ENCODE assay signal across 22 cellular contexts in the genomic region with DNA sequence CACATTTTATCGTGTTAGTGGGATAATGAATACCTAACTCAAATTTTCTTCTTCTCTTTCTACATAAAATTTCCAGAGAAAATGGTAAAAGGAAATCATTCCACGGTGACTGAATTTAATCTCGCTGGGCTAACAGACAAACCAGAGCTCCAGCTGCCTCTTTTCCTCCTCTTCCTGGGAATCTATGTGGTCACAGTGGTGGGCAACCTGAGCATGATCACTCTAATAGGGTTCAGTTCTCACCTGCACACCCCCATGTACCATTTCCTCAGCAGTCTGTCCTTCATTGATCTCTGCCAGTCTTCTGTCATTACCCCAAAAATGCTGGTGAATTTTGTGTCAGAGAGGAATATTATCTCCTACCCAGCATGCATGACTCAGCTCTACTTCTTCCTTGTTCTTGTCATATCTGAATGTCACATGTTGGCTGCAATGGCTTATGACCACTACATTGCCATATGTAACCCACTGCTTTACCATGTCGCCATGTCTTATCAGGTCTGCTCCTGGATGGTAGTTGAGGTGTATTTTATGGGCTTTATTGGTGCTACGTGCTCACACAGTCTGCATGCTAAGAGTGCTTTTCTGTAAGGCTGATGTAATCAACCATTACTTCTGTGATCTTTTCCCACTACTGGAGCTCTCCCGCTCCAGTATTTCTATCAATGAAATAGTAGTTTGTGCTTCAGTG. TPM values are rescaled to one million over a fixed set of nuclear protein-coding genes. Genes with fewer than 3 reads are reported as not detected.
"Had no signal": no experiment of that assay in that cellular context is flagged by ENCODE, and none has a peak within 500 bp of the region (broad histone marks: within the 10 kb centered on the region; RNA-seq: fewer than 3 reads in every experiment).

No MANE protein-coding gene starts in this region.

- H3K9me3 ChIP-seq: lower lobe of right lung, thoracic aorta had no signal

- H2AFZ ChIP-seq: hepatocyte had no signal

- H3K4me1 ChIP-seq: lower lobe of right lung had no signal

- DNase-seq: activated CD4-positive, alpha-beta T cell treated with anti-CD3 and anti-CD28 coated beads for 36 hours; activated CD4-positive, alpha-beta T cell treated with anti-CD3 and anti-CD28 coated beads, Interleukin-2, amount 50 U/mL, for 48 hours; activated gamma-delta T cell treated with Interleukin-2 at 50 U/mL for 16 hours; amniotic stem cell; dermis blood vessel endothelial cell; effector memory CD4-positive, alpha-beta T cell; foreskin fibroblast; left cardiac atrium; lower lobe of right lung; stimulated activated CD4-positive, alpha-beta T cell treated with anti-CD3 and anti-CD28 coated beads, Interleukin-4, amount 100 ng/mL, for 1 hour had no signal

- H3K4me3 ChIP-seq: cardiac muscle cell, hepatocyte, lower lobe of right lung, smooth muscle cell, thoracic aorta had no signal

- H3K4me2 ChIP-seq: hepatocyte, smooth muscle cell had no signal

- H3K27me3 ChIP-seq: cardiac muscle cell, hepatocyte had no signal

- ATAC-seq: activated CD4-positive, alpha-beta T cell treated with anti-CD3 and anti-CD28 coated beads for 36 hours; left cardiac atrium; natural killer cell treated with Interleukin-12 subunit alpha and Interleukin-12 subunit beta and Interleukin-15 and Interleukin-18, amount 100 ng/mL, for 72 hours; sciatic nerve; WTC11 had no signal

- H3K36me3 ChIP-seq: cardiac muscle cell, lower lobe of right lung, thoracic aorta had no signal

- H3K27ac ChIP-seq: cardiac muscle cell, hepatocyte, lower lobe of right lung, thoracic aorta had no signal

RNA-seq across cellular contexts. Expression of gene OR10D3, which starts 24.1 kb away (rescaled TPM):
- total RNA-seq: activated CD4-positive, alpha-beta T cell treated with anti-CD3 and anti-CD28 coated beads for 36 hours; cardiac muscle cell; chondrocyte; dermis blood vessel endothelial cell; endothelial cell of umbilical vein; glomerular endothelial cell; left cardiac atrium; lower lobe of right lung; mesenteric fat pad; natural killer cell treated with Interleukin-12 subunit alpha and Interleukin-12 subunit beta and Interleukin-15 and Interleukin-18, amount 100 ng/mL, for 72 hours; sciatic nerve; smooth muscle cell; thoracic aorta; ureter; WTC11 had no signal
- polyA plus RNA-seq: cardiac muscle cell, endothelial cell of umbilical vein, hepatocyte, smooth muscle cell had no signal

RNA-seq across cellular contexts. Expression of gene OR8G1, which starts 33.6 kb away (rescaled TPM):
- total RNA-seq: activated CD4-positive, alpha-beta T cell treated with anti-CD3 and anti-CD28 coated beads for 36 hours; cardiac muscle cell; chondrocyte; dermis blood vessel endothelial cell; endothelial cell of umbilical vein; glomerular endothelial cell; hepatocyte; left cardiac atrium; lower lobe of right lung; mesenteric fat pad; natural killer cell treated with Interleukin-12 subunit alpha and Interleukin-12 subunit beta and Interleukin-15 and Interleukin-18, amount 100 ng/mL, for 72 hours; sciatic nerve; smooth muscle cell; thoracic aorta; ureter; WTC11 had no signal
- polyA plus RNA-seq: cardiac muscle cell, endothelial cell of umbilical vein, hepatocyte, smooth muscle cell had no signal

RNA-seq across cellular contexts. Expression of gene OR8G5, which starts 48.9 kb away (rescaled TPM):
- total RNA-seq: activated CD4-positive, alpha-beta T cell treated with anti-CD3 and anti-CD28 coated beads for 36 hours; cardiac muscle cell; dermis blood vessel endothelial cell; endothelial cell of umbilical vein; glomerular endothelial cell; hepatocyte; left cardiac atrium; mesenteric fat pad; natural killer cell treated with Interleukin-12 subunit alpha and Interleukin-12 subunit beta and Interleukin-15 and Interleukin-18, amount 100 ng/mL, for 72 hours; sciatic nerve; smooth muscle cell; thoracic aorta; ureter; WTC11 had no signal
- polyA plus RNA-seq: cardiac muscle cell, endothelial cell of umbilical vein, hepatocyte, smooth muscle cell had no signal
